8 cellular contexts compared by ENCODE assay signal in genomic region chr4:3955361-3956164, GRCh38.
DNase-seq lines count a peak whose midpoint lies in the region; ATAC-seq and TF ChIP-seq lines count a peak whose summit lies in the region.
"Not testable (repeated sequence)": the region's sequence is repeated elsewhere in the genome, so short reads cannot be mapped to it uniquely, and the experiment has no call there.

No MANE protein-coding gene starts in this region.

- not testable (repeated sequence) for H2AFZ ChIP-seq in GM23338

- peak overlapping the region; percentile 89 for H3K4me2 ChIP-seq in DOHH2 (ENCODE audit: low read length)
- H3K4me2 ChIP-seq in GM23338 = peak overlapping the region; percentile 85; the same call in 1 of the 2 replicates

- peak; percentile 99 for DNase-seq in GM23338 (ENCODE audit: low spot score)
- DNase-seq in Kasumi-1 (lab: John Stamatoyannopoulos, UW) = peak; percentile 92 to 95
- DNase-seq in RKO (ENCODE audit: low spot score) = peak; percentile 96
- DNase-seq in activated T-helper 2 cell treated with anti-CD3 and anti-CD28 coated beads, Interferon-gamma antibody, Interleukin-2, Interleukin-4, amounts not matched to agents 10 μg/mL and 5 μg/mL and 100 μg/mL, durations not matched to agents 14 hours and 24 hours and 36 hours (ENCODE audit: low spot score) = peak; percentile 97
- peak; percentile 98 for DNase-seq in fibroblast of mammary gland (ENCODE audit: low read depth)
- DNase-seq in natural killer cell = peak; percentile 93
- peak; percentile 98 to 99 (median 99) for DNase-seq in stimulated activated naive CD4-positive, alpha-beta T cell (lab: John Stamatoyannopoulos, UW)

- not testable (repeated sequence) for TF ChIP-seq CTCF in DOHH2 (IDR thresholded peaks at IDR 0.05; ENCODE audit: low read depth, low read length, poor library complexity, severe bottlenecking); GM23338 (conservative IDR thresholded peaks at IDR 0.05; ENCODE audit: low read depth in 2 of 2); fibroblast of mammary gland (conservative IDR thresholded peaks at IDR 0.05; ENCODE audit: control insufficient read depth, insufficient read depth, low read depth, low read length); natural killer cell (IDR thresholded peaks at IDR 0.05)

- H3K27ac Mint-ChIP-seq in GM23338 (peak overlapping the region; percentile 95), natural killer cell (peak overlapping the region; percentile 89 to 97)
- peak overlapping the region; percentile 90 for H3K27ac Mint-ChIP-seq in activated T-helper 2 cell treated with anti-CD3 and anti-CD28 coated beads, Interferon-gamma antibody, Interleukin-2, Interleukin-4, amounts not matched to agents 10 μg/mL and 5 μg/mL and 100 μg/mL, durations not matched to agents 14 hours and 24 hours and 36 hours

- not testable (repeated sequence) for H4K20me1 ChIP-seq in DOHH2 (ENCODE audit: control insufficient read depth, insufficient read depth, low read depth, low read length); GM23338 (replicated peaks; ENCODE audit: insufficient read depth)

- not testable (repeated sequence) for H3K79me2 ChIP-seq in DOHH2 (ENCODE audit: control insufficient read depth, low read length); GM23338 (replicated peaks; ENCODE audit: insufficient read depth)

- H3K36me3 Mint-ChIP-seq in GM23338 (ENCODE audit: low read depth); activated T-helper 2 cell treated with anti-CD3 and anti-CD28 coated beads, Interferon-gamma antibody, Interleukin-2, Interleukin-4, amounts not matched to agents 10 μg/mL and 5 μg/mL and 100 μg/mL, durations not matched to agents 14 hours and 24 hours and 36 hours (ENCODE audit: low read depth); natural killer cell: not testable (repeated sequence)

- H3K36me3 ChIP-seq in DOHH2 (ENCODE audit: control insufficient read depth, low read length); GM23338 (ENCODE audit: insufficient read depth): not testable (repeated sequence)

- H3K27ac ChIP-seq in DOHH2 (ENCODE audit: low read depth, low read length) = peak overlapping the region; percentile 51
- not testable (repeated sequence) for H3K27ac ChIP-seq in GM23338 (ENCODE audit: low read depth)

- H3K27me3 ChIP-seq in DOHH2 (ENCODE audit: control insufficient read depth, low read length); GM23338 (ENCODE audit: insufficient read depth): not testable (repeated sequence)

- H3K4me3 Mint-ChIP-seq in GM23338 (peak overlapping the region; percentile 96), natural killer cell (peak overlapping the region; percentile 89)
- H3K4me3 Mint-ChIP-seq in activated T-helper 2 cell treated with anti-CD3 and anti-CD28 coated beads, Interferon-gamma antibody, Interleukin-2, Interleukin-4, amounts not matched to agents 10 μg/mL and 5 μg/mL and 100 μg/mL, durations not matched to agents 14 hours and 24 hours and 36 hours (ENCODE audit: low read depth) = peak overlapping the region; percentile 90

- ATAC-seq in GM23338 = peak; percentile 100
- ATAC-seq in natural killer cell = peak; percentile 97 to 100 (median 97)

- H3F3A ChIP-seq in DOHH2 (ENCODE audit: control insufficient read depth, insufficient read depth); GM23338 (replicated peaks; ENCODE audit: low read depth): not testable (repeated sequence)

- H3K27me3 Mint-ChIP-seq in GM23338 (ENCODE audit: insufficient read depth, low read depth, poor library complexity) = peaks cover 11% of the 10 kb centered on the region
- not testable (repeated sequence) for H3K27me3 Mint-ChIP-seq in activated T-helper 2 cell treated with anti-CD3 and anti-CD28 coated beads, Interferon-gamma antibody, Interleukin-2, Interleukin-4, amounts not matched to agents 10 μg/mL and 5 μg/mL and 100 μg/mL, durations not matched to agents 14 hours and 24 hours and 36 hours (ENCODE audit: low read depth); natural killer cell (ENCODE audit: low read depth in 2 of 2)

- intact Hi-C loops in activated T-helper 2 cell treated with anti-CD3 and anti-CD28 coated beads, Interferon-gamma antibody, Interleukin-2, Interleukin-4, amounts not matched to agents 10 μg/mL and 5 μg/mL and 100 μg/mL, durations not matched to agents 14 hours and 24 hours and 36 hours (cut with micrococcal nuclease) = loop anchor here (5.0 kb wide), 1 partner anchor 883 kb away; the partner anchor contains the start of genes HTT and HTT-AS
- intact Hi-C loops in natural killer cell (cut with micrococcal nuclease) = not testable (repeated sequence)

- H3K4me3 ChIP-seq in DOHH2 (ENCODE audit: low read length) = peak overlapping the region; percentile 72
- peak overlapping the region; percentile 83 for H3K4me3 ChIP-seq in GM23338
- H3K4me3 ChIP-seq in fibroblast of mammary gland (ENCODE audit: control insufficient read depth, low read depth, low read length) = peak overlapping the region; percentile 53

- H3K9me3 Mint-ChIP-seq in GM23338; activated T-helper 2 cell treated with anti-CD3 and anti-CD28 coated beads, Interferon-gamma antibody, Interleukin-2, Interleukin-4, amounts not matched to agents 10 μg/mL and 5 μg/mL and 100 μg/mL, durations not matched to agents 14 hours and 24 hours and 36 hours; natural killer cell: not testable (repeated sequence)

- peaks cover 19% of the 10 kb centered on the region for H3K4me1 Mint-ChIP-seq in GM23338
- peaks cover 14% of the 10 kb centered on the region for H3K4me1 Mint-ChIP-seq in activated T-helper 2 cell treated with anti-CD3 and anti-CD28 coated beads, Interferon-gamma antibody, Interleukin-2, Interleukin-4, amounts not matched to agents 10 μg/mL and 5 μg/mL and 100 μg/mL, durations not matched to agents 14 hours and 24 hours and 36 hours (ENCODE audit: low read depth)
- peaks cover 0 to 12% of the 10 kb centered on the region in 2 donors for H3K4me1 Mint-ChIP-seq in natural killer cell

- H3K9me2 ChIP-seq in DOHH2 (replicated peaks; ENCODE audit: control insufficient read depth, low read length); GM23338 (ENCODE audit: insufficient read depth): not testable (repeated sequence)

- H3K9me3 ChIP-seq in DOHH2 (ENCODE audit: control insufficient read depth, insufficient read depth, low read length) = not testable (repeated sequence)

- H3K4me1 ChIP-seq in DOHH2 (ENCODE audit: control insufficient read depth, low read length); GM23338 (ENCODE audit: insufficient read depth): not testable (repeated sequence)

TF ChIP-seq in GM23338, 12 proteins besides CTCF, POLR2A, EP300 and RAD21:
- peak; percentile 60; the same call in 1 of the 2 replicates for TF ChIP-seq POLR2AphosphoS5 (IDR thresholded peaks at IDR 0.05; ENCODE audit: low read depth)
